Comparison of ENCODE assay signal across 9 cellular contexts in the genomic region with DNA sequence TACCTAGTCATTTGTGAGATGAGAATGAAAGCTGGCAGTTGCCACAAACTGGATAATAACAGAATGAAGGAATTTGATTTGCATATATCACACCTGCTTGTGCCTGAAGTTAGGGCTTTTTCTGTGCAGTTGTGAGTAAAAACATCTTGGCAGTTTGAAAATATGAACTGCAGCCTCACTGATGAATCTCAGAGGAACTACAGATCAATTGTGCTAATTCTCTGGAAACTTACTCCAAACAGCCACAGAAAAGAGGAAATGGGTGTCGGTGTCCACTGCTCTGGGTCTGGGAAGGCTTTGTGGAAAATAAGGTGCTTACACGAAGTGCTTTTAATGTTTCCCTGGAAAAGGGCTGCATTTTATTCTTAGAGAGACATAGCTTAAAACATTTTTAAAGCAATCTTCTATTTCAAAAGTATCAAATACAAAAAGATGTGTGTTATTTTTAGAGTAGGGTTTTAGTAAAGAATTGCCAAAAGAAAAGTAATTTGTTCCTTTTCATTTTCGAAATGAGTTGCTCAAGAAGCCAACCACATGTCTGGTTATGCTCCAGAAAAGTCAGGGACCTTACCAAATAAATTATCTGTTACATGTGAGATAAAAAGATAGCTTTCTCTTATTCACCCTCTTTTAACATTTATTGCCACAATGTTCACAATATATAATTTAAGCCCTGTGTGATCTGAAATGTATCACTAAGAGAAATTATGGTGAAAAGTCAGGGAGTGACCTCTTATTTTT.
DNase-seq lines count a peak whose midpoint lies in the region; ATAC-seq, FAIRE-seq and TF ChIP-seq lines count a peak whose summit lies in the region.
"Had no signal": no experiment of that assay in that cellular context is flagged by ENCODE, and none has a peak within 500 bp of the region (broad histone marks: within the 10 kb centered on the region; RNA-seq: fewer than 3 reads in every experiment).

No MANE protein-coding gene starts in this region.

- H3K4me2 ChIP-seq in OCI-LY3 (ENCODE audit: low read length) (peak overlapping the region; percentile 31), mesenchymal stem cell (ENCODE audit: low read length, poor library complexity, severe bottlenecking) (no peak overlapping the region)

- no peak overlapping the region for H3K14ac ChIP-seq in mesenchymal stem cell (ENCODE audit: low read length in 2 of 2)

- H3K36me3 Mint-ChIP-seq in stimulated activated effector memory CD8-positive, alpha-beta T cell treated with anti-CD3 and anti-CD28 coated beads, Interleukin-12 subunit alpha, Interleukin-12 subunit beta, amount 100 ng/mL, for 72 hours = no peaks in the 10 kb centered on the region
- H3K36me3 Mint-ChIP-seq in activated T-cell treated with anti-CD3 and anti-CD28 coated beads, Interleukin-2, amount 50 U/mL, for 72 hours (ENCODE audit: insufficient read depth in 2 of 2) = peaks cover 0 to 2% of the 10 kb centered on the region in 2 donors

- H3K4me3 ChIP-seq in OCI-LY3 (ENCODE audit: low read length) (no peak overlapping the region), mesenchymal stem cell (ENCODE audit: insufficient read depth in 1 of 2, low read depth in 1 of 2, low read length in 2 of 2) (peak overlapping the region in 1 of 2 experiments; percentile 8)
- H3K4me3 ChIP-seq: colonic mucosa had no signal

- H2AK5ac ChIP-seq in mesenchymal stem cell (ENCODE audit: low read length, severe bottlenecking) = no peak overlapping the region

- H3K9ac ChIP-seq in OCI-LY3 (ENCODE audit: low read length) (no peak overlapping the region), mesenchymal stem cell (ENCODE audit: low read length) (peak overlapping the region; percentile 80)

- no peak overlapping the region for H4K8ac ChIP-seq in mesenchymal stem cell (ENCODE audit: low read length)

- FAIRE-seq in GM18507 (lab: Jason Lieb, UNC) = peak; percentile 29

- no peaks in the 10 kb centered on the region for H4K20me1 ChIP-seq in OCI-LY3 (ENCODE audit: insufficient read depth, low read length)

- no peak overlapping the region for H3K27ac Mint-ChIP-seq in stimulated activated effector memory CD8-positive, alpha-beta T cell treated with anti-CD3 and anti-CD28 coated beads, Interleukin-12 subunit alpha, Interleukin-12 subunit beta, amount 100 ng/mL, for 72 hours
- H3K27ac Mint-ChIP-seq in activated T-cell treated with anti-CD3 and anti-CD28 coated beads, Interleukin-2, amount 50 U/mL, for 72 hours = no peak overlapping the region

- H3K23ac ChIP-seq in mesenchymal stem cell (ENCODE audit: low read length in 2 of 2) = no peak overlapping the region

- H4K91ac ChIP-seq in mesenchymal stem cell (ENCODE audit: low read length) = no peak overlapping the region

- DNase-seq in GM18507 (ENCODE audit: extremely low spot score, insufficient read length, low read depth) = no peak
- DNase-seq in mesenchymal stem cell = no peak
- DNase-seq in stimulated activated effector memory CD8-positive, alpha-beta T cell treated with anti-CD3 and anti-CD28 coated beads, Interleukin-12 subunit alpha, Interleukin-12 subunit beta, amount 100 ng/mL, for 72 hours (ENCODE audit: low spot score in 2 of 2) = no peak
- no peak for DNase-seq in putamen (ENCODE audit: low spot score)
- no peak for DNase-seq in activated T-cell treated with anti-CD3 and anti-CD28 coated beads, Interleukin-2, amount 50 U/mL, for 72 hours
- DNase-seq: colonic mucosa had no signal

- peaks cover 33% of the 10 kb centered on the region for H3K27me3 Mint-ChIP-seq in activated T-cell treated with anti-CD3 and anti-CD28 coated beads, Interleukin-2, amount 50 U/mL, for 72 hours (ENCODE audit: low read depth)

- no peak overlapping the region for H2BK15ac ChIP-seq in mesenchymal stem cell (ENCODE audit: low read depth, poor library complexity, severe bottlenecking)

- H3K27me3 ChIP-seq in OCI-LY3 (ENCODE audit: low read depth, low read length) = 0 out of 2 replicates have a peak, but pooled peaks cover 10% of the 10 kb centered on the region
- no peaks in the 10 kb centered on the region for H3K27me3 ChIP-seq in mesenchymal stem cell (ENCODE audit: control insufficient read depth in 1 of 2, insufficient read depth in 1 of 2, low read length in 2 of 2)
- H3K27me3 ChIP-seq: colonic mucosa had no signal

- no peaks in the 10 kb centered on the region for H3K4me1 Mint-ChIP-seq in stimulated activated effector memory CD8-positive, alpha-beta T cell treated with anti-CD3 and anti-CD28 coated beads, Interleukin-12 subunit alpha, Interleukin-12 subunit beta, amount 100 ng/mL, for 72 hours
- no peaks in the 10 kb centered on the region for H3K4me1 Mint-ChIP-seq in activated T-cell treated with anti-CD3 and anti-CD28 coated beads, Interleukin-2, amount 50 U/mL, for 72 hours (ENCODE audit: low read depth)

- H3K4me3 Mint-ChIP-seq in stimulated activated effector memory CD8-positive, alpha-beta T cell treated with anti-CD3 and anti-CD28 coated beads, Interleukin-12 subunit alpha, Interleukin-12 subunit beta, amount 100 ng/mL, for 72 hours = no peak overlapping the region
- H3K4me3 Mint-ChIP-seq in activated T-cell treated with anti-CD3 and anti-CD28 coated beads, Interleukin-2, amount 50 U/mL, for 72 hours = no peak overlapping the region

- no peak overlapping the region for H2BK5ac ChIP-seq in mesenchymal stem cell (ENCODE audit: low read depth, low read length, poor library complexity, severe bottlenecking)

- no peak overlapping the region for H3K27ac ChIP-seq in OCI-LY3 (ENCODE audit: low read length)
- H3K27ac ChIP-seq in mesenchymal stem cell (ENCODE audit: low read length, poor library complexity, severe bottlenecking) = no peak overlapping the region
- H3K27ac ChIP-seq: colonic mucosa had no signal

- no peaks in the 10 kb centered on the region for H3K79me2 ChIP-seq in OCI-LY3 (ENCODE audit: low read length)

- H3K9me3 Mint-ChIP-seq in stimulated activated effector memory CD8-positive, alpha-beta T cell treated with anti-CD3 and anti-CD28 coated beads, Interleukin-12 subunit alpha, Interleukin-12 subunit beta, amount 100 ng/mL, for 72 hours = no peaks in the 10 kb centered on the region
- no peaks in the 10 kb centered on the region for H3K9me3 Mint-ChIP-seq in activated T-cell treated with anti-CD3 and anti-CD28 coated beads, Interleukin-2, amount 50 U/mL, for 72 hours

- H2BK12ac ChIP-seq in mesenchymal stem cell (ENCODE audit: low read length in 2 of 2) = no peak overlapping the region

- H3K9me3 ChIP-seq in OCI-LY3 (ENCODE audit: insufficient read depth, low read length) (no peaks in the 10 kb centered on the region), mesenchymal stem cell (ENCODE audit: control insufficient read depth, low read length) (no peaks in the 10 kb centered on the region)
- H3K9me3 ChIP-seq: colonic mucosa had no signal

- no peak overlapping the region for H2AFZ ChIP-seq in OCI-LY3 (ENCODE audit: low read depth, low read length)
- H2AFZ ChIP-seq in mesenchymal stem cell (ENCODE audit: low read depth, low read length) = no peak overlapping the region

- H3K79me1 ChIP-seq in mesenchymal stem cell (replicated peaks; ENCODE audit: low read length, poor library complexity, severe bottlenecking) = no peaks in the 10 kb centered on the region

- TF ChIP-seq CTCF in OCI-LY3 (IDR thresholded peaks at IDR 0.05; ENCODE audit: low read depth, low read length) = no peak

- no peak overlapping the region for H3K4ac ChIP-seq in mesenchymal stem cell (ENCODE audit: low read depth in 1 of 2, low read length in 2 of 2)

- ATAC-seq in HG02610 (IDR thresholded peaks at IDR 0.05; ENCODE audit: unreplicated experiment) (peak; percentile 65), esophagus mucosa (no peak)
- no peak for ATAC-seq in stimulated activated effector memory CD8-positive, alpha-beta T cell treated with anti-CD3 and anti-CD28 coated beads, Interleukin-12 subunit alpha, Interleukin-12 subunit beta, amount 100 ng/mL, for 72 hours
- no peak for ATAC-seq in activated T-cell treated with anti-CD3 and anti-CD28 coated beads, Interleukin-2, amount 50 U/mL, for 72 hours (replicated peaks in 1 of 2)

- H3K36me3 ChIP-seq in OCI-LY3 (replicated peaks; ENCODE audit: low read depth, low read length) (no peaks in the 10 kb centered on the region), mesenchymal stem cell (ENCODE audit: control insufficient read depth in 1 of 2, insufficient read depth in 2 of 2, low read depth in 1 of 2, low read length in 2 of 2) (no peaks in the 10 kb centered on the region)
- H3K36me3 ChIP-seq: colonic mucosa had no signal

- WGBS in mesenchymal stem cell = 83% methylated on average over 1 of the region's 3 CpGs

- H3K18ac ChIP-seq in mesenchymal stem cell (ENCODE audit: low read depth in 1 of 2, low read length in 2 of 2) = no peak overlapping the region

- H3K4me1 ChIP-seq in OCI-LY3 (ENCODE audit: low read length) (peaks cover 12% of the 10 kb centered on the region), mesenchymal stem cell (ENCODE audit: control insufficient read depth, insufficient read depth, low read depth, low read length) (peaks cover 12% of the 10 kb centered on the region)
- H3K4me1 ChIP-seq: colonic mucosa had no signal

- H2BK120ac ChIP-seq in mesenchymal stem cell (ENCODE audit: low read depth, low read length) = no peak overlapping the region
